9 cellular contexts compared by ENCODE assay signal in genomic region chr10:44968101-44968886, GRCh38. TPM values are rescaled to one million over a fixed set of nuclear protein-coding genes. Genes with fewer than 3 reads are reported as not detected.
DNase-seq lines count a peak whose midpoint lies in the region; ATAC-seq, FAIRE-seq and TF ChIP-seq lines count a peak whose summit lies in the region.
"Had no signal": no experiment of that assay in that cellular context is flagged by ENCODE, and none has a peak within 500 bp of the region (broad histone marks: within the 10 kb centered on the region; RNA-seq: fewer than 3 reads in every experiment).

No MANE protein-coding gene starts in this region.

- H4K5ac ChIP-seq in H1 (ENCODE audit: insufficient read length, low read depth, low read length): no peak overlapping the region

- H3K18ac ChIP-seq in H1 (ENCODE audit: extremely low read depth, low read length): no peak overlapping the region

- H3K27me3 Mint-ChIP-seq in neural progenitor cell (ENCODE audit: insufficient read depth, low read depth): peaks cover 7% of the 10 kb centered on the region

- peaks cover 11% of the 10 kb centered on the region for H3K36me3 Mint-ChIP-seq in neural progenitor cell

- peak overlapping the region; percentile 31 for H3K27ac Mint-ChIP-seq in neural progenitor cell

- no peak overlapping the region for H3K23ac ChIP-seq in H1 (ENCODE audit: insufficient read length)

- H3K4ac ChIP-seq in H1 (replicated peaks; ENCODE audit: insufficient read length, low read depth, low read length): no peak overlapping the region

- WGBS in H1 (ENCODE audit: extremely low coverage in 1 of 2, insufficient coverage in 1 of 2, insufficient read length in 1 of 2, insufficient replicate concordance in 2 of 2, low coverage in 1 of 2, low lambda C conversion rate in 2 of 2, missing lambda C conversion rate in 1 of 2), 2 experiments: 87% methylated on average over 8 of the region's 8 CpGs; no CpG with 5 or more reads in 1 of the 2 experiments

- no peaks in the 10 kb centered on the region for H3K79me2 ChIP-seq in H1 (ENCODE audit: control insufficient read depth in 1 of 2, insufficient read depth in 2 of 2, low read length in 2 of 2)
- H3K79me2 ChIP-seq in neural progenitor cell (ENCODE audit: low read depth): no peaks in the 10 kb centered on the region

- H2BK12ac ChIP-seq in H1 (ENCODE audit: low read depth, low read length): peak overlapping the region; percentile 35; the same call in 1 of the 2 replicates

- H2BK120ac ChIP-seq in H1 (replicated peaks; ENCODE audit: low read depth, low read length): no peak overlapping the region

- CTCF ChIA-PET in Panc1 (lab: Charles Lee) (interaction anchor here (0.6 kb wide), 1 partner anchor 619 kb away, joined by 3 read pairs; no protein-coding TSS in a partner anchor), H1 (lab: Charles Lee; ENCODE audit: partially characterized antibody) (interaction anchor here (1.0 to 11.2 kb wide), 8 partner anchors 8 to 43 kb away, joined by 3 to 143 read pairs (median 24); partner anchors contain the start of gene DEPP1)

- H3K9ac ChIP-seq in H1 (replicated peaks in 1 of 4; ENCODE audit: extremely low read depth in 1 of 4, low read depth in 3 of 4, low read length in 3 of 4): no peak overlapping the region
- no peak overlapping the region for H3K9ac ChIP-seq in neural progenitor cell

- no peak overlapping the region for H3K56ac ChIP-seq in H1 (replicated peaks; ENCODE audit: insufficient read length, low read depth, low read length)

- peak; percentile 96 for DNase-seq in CD1c-positive myeloid dendritic cell (ENCODE audit: extremely low spot score)
- DNase-seq in Panc1 (ENCODE audit: low read depth, low spot score): no peak
- no peak for DNase-seq in H1 (ENCODE audit: low read depth in 1 of 2, low spot score in 2 of 2)
- no peak for DNase-seq in neural progenitor cell (ENCODE audit: low spot score)
- no peak for DNase-seq in H4 (ENCODE audit: low spot score)
- DNase-seq in SJCRH30: no peak
- no peak for DNase-seq in activated effector memory CD4-positive, alpha-beta T cell treated with Interleukin-2 at 50 U/mL for 16 hours

- H3K4me2 ChIP-seq in H1 (ENCODE audit: insufficient read depth in 1 of 2, low read depth in 2 of 2, low read length in 2 of 2) (no peak overlapping the region), neural progenitor cell (no peak overlapping the region)

- peaks cover 42% of the 10 kb centered on the region for H3K4me1 Mint-ChIP-seq in neural progenitor cell

- POLR2A ChIA-PET in Panc1 (lab: Charles Lee): no interaction called here
- POLR2A ChIA-PET in H1 (lab: Charles Lee; ENCODE audit: partially characterized antibody): interaction anchor here (0.9 to 1.2 kb wide), 3 partner anchors 10 to 60 kb away, joined by 3 to 4 read pairs (median 3); partner anchors contain the start of gene DEPP1

- no peaks in the 10 kb centered on the region for H3K9me3 Mint-ChIP-seq in neural progenitor cell

- H4K20me1 ChIP-seq in H1 (replicated peaks in 1 of 2; ENCODE audit: control insufficient read depth in 1 of 2, insufficient read depth in 2 of 2, low read length in 2 of 2) (peaks cover 0 to 2% of the 10 kb centered on the region in 2 experiments), neural progenitor cell (ENCODE audit: low read depth) (no peaks in the 10 kb centered on the region)

- H3K4me3 Mint-ChIP-seq in neural progenitor cell: peak overlapping the region; percentile 0

- H2BK5ac ChIP-seq in H1 (ENCODE audit: low read depth, low read length): peak overlapping the region; percentile 56

- no peak for ATAC-seq in Panc1
- no peak for ATAC-seq in GM18867 (IDR thresholded peaks at IDR 0.05; ENCODE audit: unreplicated experiment)

- TF ChIP-seq CTCF in Panc1 (IDR thresholded peaks at IDR 0.05) (no peak), H1 (IDR thresholded peaks at IDR 0.05; ENCODE audit: control extremely low read depth in 1 of 3, insufficient read depth in 1 of 3, low read depth in 1 of 3, low read length in 3 of 3) (no peak), neural progenitor cell (IDR thresholded peaks at IDR 0.05) (no peak)

- no peak for TF ChIP-seq POLR2A in H1 (IDR thresholded peaks at IDR 0.05; ENCODE audit: control extremely low read depth in 1 of 2, low read depth in 2 of 2, low read length in 2 of 2)

- FAIRE-seq in H1 (lab: Jason Lieb, UNC): no peak
- FAIRE-seq: G401.6 had no signal

- peak overlapping the region; percentile 97 for H2BK15ac ChIP-seq in H1 (ENCODE audit: low read length)

- no peaks in the 10 kb centered on the region for H3K9me3 ChIP-seq in Panc1 (ENCODE audit: control insufficient read depth, insufficient read depth, low read depth, low read length)
- no peaks in the 10 kb centered on the region for H3K9me3 ChIP-seq in H1 (ENCODE audit: insufficient read depth in 2 of 2, low read depth in 1 of 2, low read length in 1 of 2)
- H3K9me3 ChIP-seq in neural progenitor cell (ENCODE audit: low read depth): no peaks in the 10 kb centered on the region
- no peaks in the 10 kb centered on the region for H3K9me3 ChIP-seq in SJCRH30 (replicated peaks)

- no peaks in the 10 kb centered on the region for H3K27me3 ChIP-seq in Panc1 (ENCODE audit: control insufficient read depth, insufficient read depth, low read length)
- no peaks in the 10 kb centered on the region; a peak in 1 of 7 replicates for H3K27me3 ChIP-seq in H1 (replicated peaks in 1 of 4; ENCODE audit: control insufficient read depth in 3 of 4, extremely low read depth in 1 of 4, insufficient read depth in 3 of 4, low read length in 3 of 4)
- no peaks in the 10 kb centered on the region for H3K27me3 ChIP-seq in neural progenitor cell
- H3K27me3 ChIP-seq in SJCRH30: no peaks in the 10 kb centered on the region

- no peak overlapping the region for H2AFZ ChIP-seq in H1 (ENCODE audit: low read length)
- no peak overlapping the region for H2AFZ ChIP-seq in neural progenitor cell (replicated peaks)

- TF ChIP-seq EP300 in H1 (IDR thresholded peaks at IDR 0.05; ENCODE audit: borderline replicate concordance in 1 of 2, low read depth in 2 of 2, low read length in 2 of 2): no peak

- H3K27ac ChIP-seq in Panc1 (ENCODE audit: low read length) (0 out of 2 replicates have a peak overlapping the region, but pooled peaks have one; percentile 31), H1 (ENCODE audit: low read depth, low read length) (no peak overlapping the region), neural progenitor cell (no peak overlapping the region), SJCRH30 (no peak overlapping the region)

- H3F3A ChIP-seq in neural progenitor cell (ENCODE audit: low read depth): peaks cover 17% of the 10 kb centered on the region

- TF ChIP-seq RAD21 in H1 (IDR thresholded peaks at IDR 0.05 in 1 of 2, conservative IDR thresholded peaks at IDR 0.05 in 1 of 2; ENCODE audit: low read depth in 2 of 2, low read length in 2 of 2): no peak

- peaks cover 7% of the 10 kb centered on the region; the same call in 1 of the 2 replicates for H3K23me2 ChIP-seq in H1 (ENCODE audit: low read depth, low read length)

- H3K36me3 ChIP-seq in Panc1 (ENCODE audit: control insufficient read depth, insufficient read depth, low read length) (no peaks in the 10 kb centered on the region), H1 (ENCODE audit: control insufficient read depth in 2 of 4, insufficient read depth in 4 of 4, low read length in 3 of 4) (peaks cover 0 to 6% (median 0%) of the 10 kb centered on the region in 4 experiments; a peak in 3 of 8 replicates), neural progenitor cell (no peaks in the 10 kb centered on the region), SJCRH30 (0 out of 2 replicates have a peak, but pooled peaks cover 3% of the 10 kb centered on the region)

- intact Hi-C loops in Panc1 (cut with micrococcal nuclease; ENCODE audit: unreplicated experiment): no loop called here

- H3K14ac ChIP-seq in H1 (ENCODE audit: insufficient read length): no peak overlapping the region

- H3K4me1 ChIP-seq in Panc1 (ENCODE audit: control insufficient read depth, insufficient read depth, low read length): peaks cover 33% of the 10 kb centered on the region
- H3K4me1 ChIP-seq in H1 (replicated peaks in 1 of 4; ENCODE audit: control insufficient read depth in 3 of 4, insufficient read depth in 4 of 4, low read length in 3 of 4): peaks cover 18 to 39% (median 26%) of the 10 kb centered on the region in 4 experiments
- peaks cover 25% of the 10 kb centered on the region for H3K4me1 ChIP-seq in neural progenitor cell
- H3K4me1 ChIP-seq in SJCRH30: peaks cover 30% of the 10 kb centered on the region

- no peak overlapping the region for H3K4me3 ChIP-seq in Panc1 (ENCODE audit: low read depth in 2 of 2, low read length in 2 of 2)
- H3K4me3 ChIP-seq in H1 (ENCODE audit: extremely low read depth in 1 of 4, insufficient read depth in 2 of 4, low read depth in 3 of 4, low read length in 4 of 4): no peak overlapping the region
- H3K4me3 ChIP-seq in neural progenitor cell: no peak overlapping the region
- H3K4me3 ChIP-seq in SJCRH30: no peak overlapping the region

- peaks cover 5% of the 10 kb centered on the region; the same call in 1 of the 2 replicates for H3K79me1 ChIP-seq in H1 (ENCODE audit: low read depth, low read length)

- 0 out of 2 replicates have a peak overlapping the region, but pooled peaks have one; percentile 55 for H2BK20ac ChIP-seq in H1 (ENCODE audit: low read length)

- peak overlapping the region; percentile 97 for H2AK5ac ChIP-seq in H1 (ENCODE audit: low read depth, low read length)

- in situ Hi-C loops in Panc1 (cut with HindIII; ENCODE audit: low pct_unique_long_range_greater_than_20kb, low sequenced_read_pairs): no loop called here

- no peak overlapping the region for H4K8ac ChIP-seq in H1 (ENCODE audit: extremely low read depth, insufficient read depth, low read length)

- no TSS peak for BruUV-seq in Panc1 (replicated peaks; lab: Mats Ljungman, UMichigan)

- H4K91ac ChIP-seq in H1 (replicated peaks; ENCODE audit: insufficient read length, low read length): peak overlapping the region; percentile 36

RNA-seq across cellular contexts. Expression of gene RASSF4, which starts 8.7 kb away (rescaled TPM):
- total RNA-seq in Panc1 (2021; ENCODE audit: unreplicated experiment) (13.9 TPM), neural progenitor cell (ENCODE audit: low replicate concordance) (3.1 and 9.7 TPM in 2 replicates)
- 15.7 TPM for polyA plus RNA-seq in Panc1 (2012; ENCODE audit: insufficient read length)
- 12.3 and 14.5 TPM in 2 replicates for total RNA-seq in H1 (2021; fragmentation: NEBNext Ultra II Directional; extraction: Animal tissue kit (Norgen Biotek cat#: 25700))
- 14.3 and 16.1 TPM in 2 replicates for polyA plus RNA-seq in H1 (2011; rRNA removed)
- polyA plus RNA-seq in H1 (2011; cell fraction: cytosol; rRNA removed): 17.1 TPM
- polyA plus RNA-seq in H1 (2011; cell fraction: nucleus; rRNA removed): 36.6 TPM
- polyA plus RNA-seq in H1 (2012, experiment 1 of 2): 7.0 to 11.7 TPM (median 8.8 TPM) in 4 replicates
- polyA plus RNA-seq in H1 (2012, experiment 2 of 2): 5.5 TPM
- polyA plus RNA-seq in H1 (2013, experiment 1 of 2): 7.2 TPM
- 6.4 TPM for polyA plus RNA-seq in H1 (2013, experiment 2 of 2)
- polyA minus RNA-seq in H1 (2011; rRNA and poly(A)+ RNA removed): 12.2 and 16.5 TPM in 2 replicates
- 6.1 TPM for polyA minus RNA-seq in H1 (2011; cell fraction: cytosol; rRNA and poly(A)+ RNA removed)
- polyA minus RNA-seq in H1 (2011; cell fraction: nucleus; rRNA and poly(A)+ RNA removed): 29.0 TPM
- 7.6 and 7.8 TPM in 2 replicates for total RNA-seq in H4 (2014; rRNA removed; shearing (Covaris generic))
- 18.9 and 22.0 TPM in 2 replicates for total RNA-seq in SJCRH30 (2014; rRNA removed; shearing (Covaris generic))

RNA-seq across cellular contexts. Expression of gene DEPP1, which starts 10.3 kb away (rescaled TPM):
- 16.6 TPM for total RNA-seq in Panc1 (2021; ENCODE audit: unreplicated experiment)
- polyA plus RNA-seq in Panc1 (2012; ENCODE audit: insufficient read length): 26.2 TPM
- 0.67 and 0.80 TPM in 2 replicates for total RNA-seq in H1 (2021; fragmentation: NEBNext Ultra II Directional; extraction: Animal tissue kit (Norgen Biotek cat#: 25700))
- 4.5 and 5.3 TPM in 2 replicates for polyA plus RNA-seq in H1 (2011; rRNA removed)
- polyA plus RNA-seq in H1 (2011; cell fraction: cytosol; rRNA removed): 3.6 TPM
- 6.4 TPM for polyA plus RNA-seq in H1 (2011; cell fraction: nucleus; rRNA removed)
- polyA plus RNA-seq in H1 (2012, experiment 1 of 2): 1.5 to 2.8 TPM (median 2.0 TPM) in 4 replicates
- polyA plus RNA-seq in H1 (2012, experiment 2 of 2): 1.9 TPM
- 0.14 TPM for polyA plus RNA-seq in H1 (2013, experiment 1 of 2)
- polyA plus RNA-seq in H1 (2013, experiment 2 of 2): 0.07 TPM
- polyA minus RNA-seq in H1 (2011; rRNA and poly(A)+ RNA removed): 6.2 and 6.3 TPM in 2 replicates
- polyA minus RNA-seq in H1 (2011; cell fraction: cytosol; rRNA and poly(A)+ RNA removed): 2.8 TPM
- polyA minus RNA-seq in H1 (2011; cell fraction: nucleus; rRNA and poly(A)+ RNA removed): 6.5 TPM
- total RNA-seq in neural progenitor cell (ENCODE audit: low replicate concordance): 0.71 TPM in 1 of 2 replicates, not detected in the other
- 31.7 and 44.2 TPM in 2 replicates for total RNA-seq in H4 (2014; rRNA removed; shearing (Covaris generic))
- total RNA-seq in SJCRH30 (2014; rRNA removed; shearing (Covaris generic)): 0.24 and 0.25 TPM in 2 replicates

RNA-seq across cellular contexts. Expression of gene ZNF22, which starts 32.4 kb away (rescaled TPM):
- total RNA-seq in Panc1 (2021; ENCODE audit: unreplicated experiment) (14.6 TPM), neural progenitor cell (ENCODE audit: low replicate concordance) (60.2 and 81.0 TPM in 2 replicates)
- polyA plus RNA-seq in Panc1 (2012; ENCODE audit: insufficient read length): 7.9 TPM
- total RNA-seq in H1 (2021; fragmentation: NEBNext Ultra II Directional; extraction: Animal tissue kit (Norgen Biotek cat#: 25700)): 42.5 and 45.2 TPM in 2 replicates
- polyA plus RNA-seq in H1 (2011; rRNA removed): 9.6 and 18.2 TPM in 2 replicates
- polyA plus RNA-seq in H1 (2011; cell fraction: cytosol; rRNA removed): 20.3 TPM
- polyA plus RNA-seq in H1 (2011; cell fraction: nucleus; rRNA removed): 7.0 TPM
- 18.8 to 33.6 TPM (median 19.8 TPM) in 4 replicates for polyA plus RNA-seq in H1 (2012, experiment 1 of 2)
- 2.6 TPM for polyA plus RNA-seq in H1 (2012, experiment 2 of 2)
- 40.3 TPM for polyA plus RNA-seq in H1 (2013, experiment 1 of 2)
- polyA plus RNA-seq in H1 (2013, experiment 2 of 2): 40.4 TPM
- polyA minus RNA-seq in H1 (2011; rRNA and poly(A)+ RNA removed): 10.3 and 11.8 TPM in 2 replicates
- 7.1 TPM for polyA minus RNA-seq in H1 (2011; cell fraction: cytosol; rRNA and poly(A)+ RNA removed)
- polyA minus RNA-seq in H1 (2011; cell fraction: nucleus; rRNA and poly(A)+ RNA removed): 10.3 TPM
- 18.0 and 18.4 TPM in 2 replicates for total RNA-seq in H4 (2014; rRNA removed; shearing (Covaris generic))
- total RNA-seq in SJCRH30 (2014; rRNA removed; shearing (Covaris generic)): 37.9 and 39.0 TPM in 2 replicates

RNA-seq across cellular contexts. Expression of gene TMEM72, which starts 57.2 kb away (rescaled TPM):
- total RNA-seq in Panc1 (2021; ENCODE audit: unreplicated experiment): not detected
- not detected for polyA plus RNA-seq in Panc1 (2012; ENCODE audit: insufficient read length)
- total RNA-seq in H1 (2021; fragmentation: NEBNext Ultra II Directional; extraction: Animal tissue kit (Norgen Biotek cat#: 25700)): not detected in 2 replicates
- polyA plus RNA-seq in H1 (2011; rRNA removed): not detected in 2 replicates
- polyA plus RNA-seq in H1 (2011; cell fraction: cytosol; rRNA removed): 0.03 TPM
- polyA plus RNA-seq in H1 (2011; cell fraction: nucleus; rRNA removed): not detected
- not detected in 4 replicates for polyA plus RNA-seq in H1 (2012, experiment 1 of 2)
- not detected for polyA plus RNA-seq in H1 (2012, experiment 2 of 2)
- polyA plus RNA-seq in H1 (2013, experiment 1 of 2): not detected
- not detected for polyA plus RNA-seq in H1 (2013, experiment 2 of 2)
- not detected in 2 replicates for polyA minus RNA-seq in H1 (2011; rRNA and poly(A)+ RNA removed)
- polyA minus RNA-seq in H1 (2011; cell fraction: cytosol; rRNA and poly(A)+ RNA removed): not detected
- not detected for polyA minus RNA-seq in H1 (2011; cell fraction: nucleus; rRNA and poly(A)+ RNA removed)
- not detected in 2 replicates for total RNA-seq in neural progenitor cell (ENCODE audit: low replicate concordance)
- total RNA-seq in H4 (2014; rRNA removed; shearing (Covaris generic)): not detected in 2 replicates
- 0.02 TPM in 1 of 2 replicates, not detected in the other for total RNA-seq in SJCRH30 (2014; rRNA removed; shearing (Covaris generic))
